38 cellular contexts compared by ENCODE assay signal in the genomic region with DNA sequence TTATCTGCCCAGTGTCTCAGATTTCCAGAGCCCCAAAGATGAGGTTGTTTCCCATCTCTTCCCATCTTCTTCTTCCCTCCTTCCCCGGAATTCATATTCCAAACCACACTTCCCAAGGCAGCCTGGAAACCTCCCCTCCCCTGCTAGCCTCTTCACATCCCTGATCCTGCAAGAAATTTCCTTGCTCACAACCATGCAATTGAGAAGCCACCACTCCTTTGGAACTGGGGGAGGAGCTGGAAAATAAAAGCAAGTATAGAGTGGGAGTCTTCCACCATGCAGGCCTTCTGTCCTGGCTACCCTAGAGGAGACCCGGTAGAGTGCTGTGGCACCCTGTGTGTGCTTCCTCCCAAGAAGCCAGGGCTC. TPM values are rescaled to one million over a fixed set of nuclear protein-coding genes. Genes with fewer than 3 reads are reported as not detected.
DNase-seq lines count a peak whose midpoint lies in the region; ATAC-seq, FAIRE-seq and TF ChIP-seq lines count a peak whose summit lies in the region.
"Had no signal": no experiment of that assay in that cellular context is flagged by ENCODE, and none has a peak within 500 bp of the region (broad histone marks: within the 10 kb centered on the region; RNA-seq: fewer than 3 reads in every experiment).

No MANE protein-coding gene starts in this region.

- intact Hi-C loops in Calu3 (cut with micrococcal nuclease; ENCODE audit: unreplicated experiment): no loop called here
- intact Hi-C loops in kidney (cut with DNase I): no loop called here
- intact Hi-C loops in MCF 10A (cut with micrococcal nuclease): no loop called here

- peak overlapping the region; percentile 2 for H3K27ac Mint-ChIP-seq in Calu3 (ENCODE audit: unreplicated experiment)
- H3K27ac Mint-ChIP-seq in progenitor cell of endocrine pancreas: peak overlapping the region; percentile 92
- H3K27ac Mint-ChIP-seq in MCF 10A (ENCODE audit: low read depth, unreplicated experiment): no peak overlapping the region
- H3K27ac Mint-ChIP-seq: activated T-cell treated with anti-CD3 and anti-CD28 coated beads, Interleukin-2, amount 50 U/mL, for 24 hours; CD14-positive monocyte had no signal

- H3K4me3 Mint-ChIP-seq in Calu3 (ENCODE audit: low read depth, unreplicated experiment) (no peak overlapping the region), progenitor cell of endocrine pancreas (ENCODE audit: low read depth) (no peak overlapping the region), MCF 10A (ENCODE audit: unreplicated experiment) (no peak overlapping the region)
- H3K4me3 Mint-ChIP-seq: activated T-cell treated with anti-CD3 and anti-CD28 coated beads, Interleukin-2, amount 50 U/mL, for 24 hours; natural killer cell; T-helper 1 cell treated with Interleukin-12 subunit alpha and Interleukin-12 subunit beta and Interleukin-4 antibody, amounts not matched to agents 30 μg/mL and 1 μg/mL, for 36 hours had no signal

- POLR2A ChIA-PET in MCF 10A (lab: Yijun Ruan, JAX): interaction anchor here (0.7 kb wide), 1 partner anchor 39 kb away, joined by 3 read pairs; no protein-coding TSS in a partner anchor

- ATAC-seq in HG03175 (IDR thresholded peaks at IDR 0.05; ENCODE audit: unreplicated experiment): no peak
- ATAC-seq: K562, left ventricle myocardium superior had no signal

- in situ Hi-C loops in astrocyte of the cerebellum (cut with HindIII; ENCODE audit: low sequenced_read_pairs): no loop called here

- no peaks in the 10 kb centered on the region for H3K9me3 ChIP-seq in kidney (ENCODE audit: control insufficient read depth in 1 of 2, low read length in 2 of 2)
- H3K9me3 ChIP-seq: Caco-2, MG63, ovary, SK-N-SH, testis, uterus had no signal

- no TSS peak for BruUV-seq in Calu3 (replicated peaks; lab: Mats Ljungman, UMichigan)
- no TSS peak for BruUV-seq in MCF 10A (replicated peaks; lab: Mats Ljungman, UMichigan)

- no peaks in the 10 kb centered on the region for H3K9me3 Mint-ChIP-seq in Calu3 (ENCODE audit: low read depth, unreplicated experiment)
- H3K9me3 Mint-ChIP-seq in progenitor cell of endocrine pancreas (ENCODE audit: low read depth): no peaks in the 10 kb centered on the region
- no peaks in the 10 kb centered on the region for H3K9me3 Mint-ChIP-seq in MCF 10A (ENCODE audit: unreplicated experiment)
- H3K9me3 Mint-ChIP-seq: activated T-cell treated with anti-CD3 and anti-CD28 coated beads, Interleukin-2, amount 50 U/mL, for 24 hours; natural killer cell; T-helper 1 cell treated with Interleukin-12 subunit alpha and Interleukin-12 subunit beta and Interleukin-4 antibody, amounts not matched to agents 30 μg/mL and 1 μg/mL, for 36 hours had no signal

- H3K9ac ChIP-seq in kidney (ENCODE audit: low read length in 2 of 2): peak overlapping the region in 1 of 2 donors; percentile 68
- H3K9ac ChIP-seq: SK-N-SH had no signal

- H3K4me3 ChIP-seq in astrocyte of the cerebellum (ENCODE audit: low read depth, low read length) (peak overlapping the region; percentile 82), kidney (ENCODE audit: low read length in 2 of 2) (no peak overlapping the region)
- H3K4me3 ChIP-seq: K562, MG63, ovary, skin epidermis, testis, uterus had no signal

- peak overlapping the region; percentile 70 to 81 for H3K27ac ChIP-seq in kidney (ENCODE audit: low read depth in 2 of 2, low read length in 2 of 2)
- H3K27ac ChIP-seq: ovary, testis had no signal

- H3K4me1 Mint-ChIP-seq in Calu3 (ENCODE audit: low read depth, unreplicated experiment) (peaks cover 77% of the 10 kb centered on the region), progenitor cell of endocrine pancreas (ENCODE audit: low read depth) (peaks cover 63% of the 10 kb centered on the region), MCF 10A (ENCODE audit: insufficient read depth, unreplicated experiment) (peaks cover 6% of the 10 kb centered on the region)

- TF ChIP-seq CTCF in Calu3 (IDR thresholded peaks at IDR 0.05; ENCODE audit: unreplicated experiment) (no peak), astrocyte of the cerebellum (IDR thresholded peaks at IDR 0.05; ENCODE audit: low read depth, low read length, missing control alignments) (no peak), kidney (IDR thresholded peaks at IDR 0.05; ENCODE audit: borderline replicate concordance, extremely low read depth, insufficient read depth) (no peak), progenitor cell of endocrine pancreas (IDR thresholded peaks at IDR 0.05; ENCODE audit: unreplicated experiment) (no peak), MCF 10A (IDR thresholded peaks at IDR 0.05; ENCODE audit: unreplicated experiment) (no peak)

- peaks cover 44 to 66% of the 10 kb centered on the region in 2 donors for H3K4me1 ChIP-seq in kidney (ENCODE audit: control insufficient read depth in 1 of 2, insufficient read depth in 1 of 2, low read depth in 1 of 2, low read length in 2 of 2)
- H3K4me1 ChIP-seq: testis had no signal

- H3K27me3 Mint-ChIP-seq in Calu3 (ENCODE audit: unreplicated experiment) (no peaks in the 10 kb centered on the region), progenitor cell of endocrine pancreas (peaks cover 77% of the 10 kb centered on the region), MCF 10A (ENCODE audit: insufficient read depth, unreplicated experiment) (peaks cover 13% of the 10 kb centered on the region)

- H3K36me3 Mint-ChIP-seq in Calu3 (ENCODE audit: insufficient read depth, unreplicated experiment) (peaks cover 82% of the 10 kb centered on the region), progenitor cell of endocrine pancreas (ENCODE audit: insufficient read depth) (no peaks in the 10 kb centered on the region), MCF 10A (ENCODE audit: insufficient read depth, unreplicated experiment) (no peaks in the 10 kb centered on the region)
- H3K36me3 Mint-ChIP-seq: brain, natural killer cell had no signal

- H3K36me3 ChIP-seq in kidney (ENCODE audit: control insufficient read depth in 1 of 2, insufficient read depth in 2 of 2, low read length in 2 of 2): no peaks in the 10 kb centered on the region
- H3K36me3 ChIP-seq: ovary, uterus had no signal

- no peak for FAIRE-seq in kidney (lab: Jason Lieb, UNC)
- FAIRE-seq: G401.6, HTR-8/SVneo, K562 had no signal

- DNase-seq in Calu3: no peak
- DNase-seq in astrocyte of the cerebellum (ENCODE audit: low read depth): no peak
- no peak for DNase-seq in kidney
- DNase-seq in progenitor cell of endocrine pancreas (ENCODE audit: low spot score, unreplicated experiment): no peak
- no peak for DNase-seq in NOMO-1 treated with DMSO at 0.1 percent for 48 hours (lab: John Stamatoyannopoulos, UW; ENCODE audit: unreplicated experiment)
- DNase-seq in NCI-H2171 (lab: John Stamatoyannopoulos, UW): no peak
- DNase-seq in MCF 10A (ENCODE audit: unreplicated experiment): no peak
- DNase-seq: activated CD4-positive, alpha-beta T cell treated with anti-CD3 and anti-CD28 coated beads, Interleukin-2, amount 50 U/mL, for 1 hour; activated CD4-positive, CD25-positive, alpha-beta regulatory T cell; activated gamma-delta T cell; activated T-cell treated with anti-CD3 and anti-CD28 coated beads, Interleukin-2, amount 50 U/mL, for 24 hours; Caco-2; cerebellar nuclear complex; DMS79; left ventricle myocardium superior; MG63; midbrain; natural killer cell; NCI-H1105 treated with DMSO at 0.1 percent for 48 hours; NCI-H187 treated with DMSO at 0.1 percent for 48 hours; NCI-H510A treated with DMSO at 0.1 percent for 48 hours; ovary; retina; SK-N-SH; stimulated activated naive CD4-positive, alpha-beta T cell; testis; uterus had no signal

- CTCF ChIA-PET in Calu3 (lab: Charles Lee) (no interaction called here), MCF 10A (lab: Yijun Ruan, JAX) (interaction anchor here (1.1 kb wide), 1 partner anchor 14 kb away, joined by 3 read pairs; no protein-coding TSS in a partner anchor)

RNA-seq across cellular contexts. Expression of gene HOXB2, which starts 15.5 kb away (rescaled TPM):
- 24.5 and 32.6 TPM in 2 replicates for total RNA-seq in Calu3 (2022)
- 61.9 TPM for total RNA-seq in kidney
- polyA plus RNA-seq in kidney (ENCODE audit: insufficient read depth, low read depth, low replicate concordance): 30.7 TPM
- total RNA-seq in progenitor cell of endocrine pancreas: 15.2 and 19.8 TPM in 2 replicates
- total RNA-seq in MCF 10A (2022): 3.0 and 4.8 TPM in 2 replicates
- total RNA-seq: OCI-LY7 had no signal

RNA-seq across cellular contexts. Expression of gene HOXB4, which starts 17.7 kb away (rescaled TPM):
- total RNA-seq in Calu3 (2022): 28.0 and 31.1 TPM in 2 replicates
- 22.6 TPM for total RNA-seq in kidney
- polyA plus RNA-seq in kidney (ENCODE audit: insufficient read depth, low read depth, low replicate concordance): 4.4 TPM
- 3.4 and 6.0 TPM in 2 replicates for total RNA-seq in progenitor cell of endocrine pancreas
- total RNA-seq in MCF 10A (2022): 0.21 and 0.44 TPM in 2 replicates
- polyA plus RNA-seq: CD14-positive monocyte had no signal

RNA-seq across cellular contexts. Expression of gene HOXB3, which starts 29.6 kb away (rescaled TPM):
- total RNA-seq in Calu3 (2022) (151 and 154 TPM in 2 replicates), kidney (99.0 TPM), progenitor cell of endocrine pancreas (19.4 and 32.1 TPM in 2 replicates), MCF 10A (2022) (0.79 and 0.88 TPM in 2 replicates)
- polyA plus RNA-seq in kidney (ENCODE audit: insufficient read depth, low read depth, low replicate concordance): 12.1 TPM
- polyA plus RNA-seq: CD14-positive monocyte had no signal

RNA-seq across cellular contexts. Expression of gene HOXB1, which starts 29.6 kb away (rescaled TPM):
- total RNA-seq in Calu3 (2022) (not detected in 2 replicates), kidney (not detected), progenitor cell of endocrine pancreas (0.96 and 2.2 TPM in 2 replicates), MCF 10A (2022) (not detected in 2 replicates)
- not detected for polyA plus RNA-seq in kidney (ENCODE audit: insufficient read depth, low read depth, low replicate concordance)
- total RNA-seq: A172, Caco-2, dermis microvascular lymphatic vessel endothelial cell, K562, left ventricle myocardium superior, natural killer cell, OCI-LY7, ovary, uterus had no signal
- polyA plus RNA-seq: CD14-positive monocyte, ovary, SK-N-SH had no signal

RNA-seq across cellular contexts. Expression of gene HOXB5, which starts 33.1 kb away (rescaled TPM):
- total RNA-seq in Calu3 (2022) (47.2 and 48.5 TPM in 2 replicates), kidney (27.0 TPM), progenitor cell of endocrine pancreas (2.1 and 5.6 TPM in 2 replicates), MCF 10A (2022) (not detected in 2 replicates)
- polyA plus RNA-seq in kidney (ENCODE audit: insufficient read depth, low read depth, low replicate concordance): 12.3 TPM
- total RNA-seq: Caco-2, left ventricle myocardium superior, natural killer cell, OCI-LY7 had no signal
- polyA plus RNA-seq: CD14-positive monocyte, SK-N-SH had no signal

Comparison
In these comparisons a context has a peak if more than half of its experiments do, and no peak if none do; other contexts are left out.
1. RNA of gene HOXB3, which starts 29.6 kb away (total RNA-seq): 151 to 154 TPM in Calu3, 99.0 TPM in kidney (single experiment) and 19.4 to 32.1 TPM in progenitor cell of endocrine pancreas; 0.79 to 0.88 TPM in MCF 10A; every median in the first group is over 10 times any median in the second.